ENCODE assay signal across 15 cellular contexts in the genomic region with DNA sequence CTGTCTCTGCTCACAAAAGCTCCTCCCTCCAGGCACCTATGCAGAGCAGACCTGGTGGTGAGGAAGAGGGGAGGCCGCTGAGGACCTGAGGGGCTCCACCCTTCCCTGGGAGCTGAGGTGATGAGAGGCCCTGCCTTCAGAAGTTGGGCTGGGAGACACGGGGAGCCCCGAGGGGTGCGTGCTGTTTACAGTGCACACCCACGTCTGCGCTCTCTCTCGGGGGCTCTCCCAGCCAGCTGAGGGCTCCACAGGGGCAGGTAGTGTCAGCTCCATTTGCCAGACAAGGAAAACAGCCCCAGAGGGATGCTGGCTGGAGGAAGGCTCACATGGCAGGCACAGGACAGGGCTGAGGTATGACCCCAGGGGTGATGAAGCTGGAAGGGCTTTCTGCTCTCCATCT. TPM values are rescaled to one million over a fixed set of nuclear protein-coding genes. Genes with fewer than 3 reads are reported as not detected.
A peak's percentile ranks its signal among the peaks of the same experiment; 100 is the strongest.
DNase-seq lines count a peak whose midpoint lies in the region; ATAC-seq and TF ChIP-seq lines count a peak whose summit lies in the region.
"Had no signal": no experiment of that assay in that cellular context is flagged by ENCODE, and none has a peak within 500 bp of the region (broad histone marks: within the 10 kb centered on the region; RNA-seq: fewer than 3 reads in every experiment).

No MANE protein-coding gene starts in this region.

- no peak overlapping the region for H2BK20ac ChIP-seq in IMR-90 (ENCODE audit: low read depth, low read length)

- H4K20me1 ChIP-seq in IMR-90 (ENCODE audit: insufficient read depth, low read length): no peaks in the 10 kb centered on the region
- H4K20me1 ChIP-seq: BLaER1 had no signal

- peak overlapping the region; percentile 37 for H2AK9ac ChIP-seq in IMR-90 (replicated peaks; ENCODE audit: low read depth, low read length, poor library complexity)

- H3K18ac ChIP-seq in IMR-90 (ENCODE audit: low read depth, low read length): no peak overlapping the region

- no peak overlapping the region for H3K4ac ChIP-seq in IMR-90 (ENCODE audit: low read depth, low read length)

- H3K27me3 Mint-ChIP-seq in activated naive CD4-positive, alpha-beta T cell treated with anti-CD3 and anti-CD28 coated beads, Interleukin-2, amount 10 ng/mL, durations not matched to agents 7 days and 5 days: peaks cover 27% of the 10 kb centered on the region
- peaks cover 2% of the 10 kb centered on the region for H3K27me3 Mint-ChIP-seq in dendritic cell treated with granulocyte-macrophage colony-stimulating factor and Interleukin-4, amounts not matched to agents 40 ng/mL and 50 ng/mL, for 4 days
- H3K27me3 Mint-ChIP-seq: CD8-positive, alpha-beta memory T cell had no signal

- no peak overlapping the region for H2BK15ac ChIP-seq in IMR-90 (ENCODE audit: low read depth, low read length)

- peak overlapping the region; percentile 21 for H3K27ac Mint-ChIP-seq in activated naive CD4-positive, alpha-beta T cell treated with anti-CD3 and anti-CD28 coated beads, Interleukin-2, amount 10 ng/mL, durations not matched to agents 7 days and 5 days
- H3K27ac Mint-ChIP-seq in dendritic cell treated with granulocyte-macrophage colony-stimulating factor and Interleukin-4, amounts not matched to agents 40 ng/mL and 50 ng/mL, for 4 days: peak overlapping the region; percentile 23
- peak overlapping the region; percentile 54 for H3K27ac Mint-ChIP-seq in stimulated activated effector memory CD8-positive, alpha-beta T cell treated with anti-CD3 and anti-CD28 coated beads, Interleukin-12 subunit alpha, Interleukin-12 subunit beta, amount 100 ng/mL, for 72 hours

- no peak for TF ChIP-seq POLR2A in IMR-90 (IDR thresholded peaks at IDR 0.05; ENCODE audit: low read depth, low read length)

- no peak for ATAC-seq in IMR-90 (ENCODE audit: low read depth)
- ATAC-seq in stimulated activated effector memory CD8-positive, alpha-beta T cell treated with anti-CD3 and anti-CD28 coated beads, Interleukin-12 subunit alpha, Interleukin-12 subunit beta, amount 100 ng/mL, for 72 hours: no peak
- ATAC-seq: HCT116 had no signal

- H2AK5ac ChIP-seq in IMR-90 (ENCODE audit: low read depth, low read length): no peak overlapping the region

- no peaks in the 10 kb centered on the region for H3K9me3 ChIP-seq in IMR-90 (ENCODE audit: control insufficient read depth, insufficient read depth, low read length)
- H3K9me3 ChIP-seq: BLaER1, Caco-2 had no signal

- H3K27ac ChIP-seq in IMR-90 (ENCODE audit: insufficient read depth, low read length): no peak overlapping the region
- H3K27ac ChIP-seq: BLaER1 had no signal

- CTCF ChIA-PET in activated naive CD4-positive, alpha-beta T cell treated with anti-CD3 and anti-CD28 coated beads, Interleukin-2, amount 10 ng/mL, durations not matched to agents 7 days and 5 days (lab: Charles Lee): interaction anchor here (1.2 kb wide), 1 partner anchor 76 kb away, joined by 3 read pairs; no protein-coding TSS in a partner anchor
- CTCF ChIA-PET in IMR-90 (lab: Yijun Ruan, JAX): interaction anchor here (0.5 kb wide), 1 partner anchor 99 kb away, joined by 3 read pairs; no protein-coding TSS in a partner anchor

- H3K14ac ChIP-seq in IMR-90 (replicated peaks; ENCODE audit: low read depth, low read length): no peak overlapping the region

- DNase-seq in activated naive CD4-positive, alpha-beta T cell treated with anti-CD3 and anti-CD28 coated beads, Interleukin-2, amount 10 ng/mL, durations not matched to agents 7 days and 5 days: no peak
- DNase-seq in activated naive CD4-positive, alpha-beta T cell treated with Interleukin-2 at 50 U/mL for 16 hours: no peak
- DNase-seq in IMR-90 (no peak), retina (no peak), globus pallidus (ENCODE audit: low spot score) (no peak)
- DNase-seq in stimulated activated effector memory CD8-positive, alpha-beta T cell treated with anti-CD3 and anti-CD28 coated beads, Interleukin-12 subunit alpha, Interleukin-12 subunit beta, amount 100 ng/mL, for 72 hours (ENCODE audit: low spot score in 2 of 2): no peak
- DNase-seq: 8988T; AML-193; Caco-2; CD8-positive, alpha-beta memory T cell; DND-41; GDM1 had no signal

- no peaks in the 10 kb centered on the region; the same call in 1 of the 2 replicates for H3K9me1 ChIP-seq in IMR-90 (ENCODE audit: insufficient read depth, low read length)

- dilution Hi-C loops in IMR-90 (cut with HindIII; ENCODE audit: low sequenced_read_pairs, unreplicated experiment): no loop called here

- no peaks in the 10 kb centered on the region for H3K79me1 ChIP-seq in IMR-90 (ENCODE audit: low read depth in 1 of 2, low read length in 2 of 2)

- POLR2A ChIA-PET in IMR-90 (lab: Charles Lee; ENCODE audit: unreplicated experiment): no interaction called here

- H2BK120ac ChIP-seq in IMR-90 (ENCODE audit: low read depth, low read length): no peak overlapping the region

- no peak for TF ChIP-seq CTCF in IMR-90 (conservative IDR thresholded peaks at IDR 0.05; ENCODE audit: low read depth, low read length)

- in situ Hi-C loops in IMR-90 (cut with MboI; ENCODE audit: low sequenced_read_pairs): no loop called here

- no peak overlapping the region for H2AFZ ChIP-seq in IMR-90 (replicated peaks; ENCODE audit: low read length, poor library complexity)

- no peak overlapping the region for H4K5ac ChIP-seq in IMR-90 (ENCODE audit: low read depth, low read length)

- H3K56ac ChIP-seq in IMR-90 (ENCODE audit: extremely low read depth, insufficient read depth, low read length): no peak overlapping the region

- no peak overlapping the region for H2BK5ac ChIP-seq in IMR-90 (ENCODE audit: low read depth, low read length, poor library complexity, severe bottlenecking)

- H3K36me3 ChIP-seq in IMR-90 (ENCODE audit: control insufficient read depth, insufficient read depth, low read length): no peaks in the 10 kb centered on the region
- H3K36me3 ChIP-seq: BLaER1 had no signal

- no peaks in the 10 kb centered on the region for H3K4me1 ChIP-seq in IMR-90 (ENCODE audit: control insufficient read depth, insufficient read depth, low read length)
- H3K4me1 ChIP-seq: Caco-2 had no signal

- no peak overlapping the region for H3K4me3 Mint-ChIP-seq in activated naive CD4-positive, alpha-beta T cell treated with anti-CD3 and anti-CD28 coated beads, Interleukin-2, amount 10 ng/mL, durations not matched to agents 7 days and 5 days
- H3K4me3 Mint-ChIP-seq in dendritic cell treated with granulocyte-macrophage colony-stimulating factor and Interleukin-4, amounts not matched to agents 40 ng/mL and 50 ng/mL, for 4 days: no peak overlapping the region
- no peak overlapping the region for H3K4me3 Mint-ChIP-seq in stimulated activated effector memory CD8-positive, alpha-beta T cell treated with anti-CD3 and anti-CD28 coated beads, Interleukin-12 subunit alpha, Interleukin-12 subunit beta, amount 100 ng/mL, for 72 hours
- H3K4me3 Mint-ChIP-seq: CD8-positive, alpha-beta memory T cell had no signal

- no peak overlapping the region for H3K4me3 ChIP-seq in IMR-90 (ENCODE audit: insufficient read depth, low read depth, low read length)
- H3K4me3 ChIP-seq: BLaER1 had no signal

- no peak overlapping the region for H3K4me2 ChIP-seq in IMR-90 (ENCODE audit: low read depth, low read length)
- H3K4me2 ChIP-seq: BLaER1 had no signal

- no peaks in the 10 kb centered on the region for H3K4me1 Mint-ChIP-seq in activated naive CD4-positive, alpha-beta T cell treated with anti-CD3 and anti-CD28 coated beads, Interleukin-2, amount 10 ng/mL, durations not matched to agents 7 days and 5 days
- H3K4me1 Mint-ChIP-seq in dendritic cell treated with granulocyte-macrophage colony-stimulating factor and Interleukin-4, amounts not matched to agents 40 ng/mL and 50 ng/mL, for 4 days (ENCODE audit: low read depth): peaks cover 25% of the 10 kb centered on the region
- H3K4me1 Mint-ChIP-seq in stimulated activated effector memory CD8-positive, alpha-beta T cell treated with anti-CD3 and anti-CD28 coated beads, Interleukin-12 subunit alpha, Interleukin-12 subunit beta, amount 100 ng/mL, for 72 hours: peaks cover 15% of the 10 kb centered on the region

- no peak overlapping the region for H3K9ac ChIP-seq in IMR-90 (ENCODE audit: low read depth, low read length)
- H3K9ac ChIP-seq: BLaER1 had no signal

- H4K91ac ChIP-seq in IMR-90 (ENCODE audit: insufficient read depth, low read depth, low read length): no peak overlapping the region

- H3K23ac ChIP-seq in IMR-90 (ENCODE audit: low read depth, low read length): no peak overlapping the region

- no peak for TF ChIP-seq RAD21 in IMR-90 (IDR thresholded peaks at IDR 0.05; ENCODE audit: low read length)

- H4K8ac ChIP-seq in IMR-90 (ENCODE audit: low read depth in 2 of 2, low read length in 2 of 2): no peak overlapping the region

- H3K9me3 Mint-ChIP-seq in activated naive CD4-positive, alpha-beta T cell treated with anti-CD3 and anti-CD28 coated beads, Interleukin-2, amount 10 ng/mL, durations not matched to agents 7 days and 5 days: no peaks in the 10 kb centered on the region
- H3K9me3 Mint-ChIP-seq in dendritic cell treated with granulocyte-macrophage colony-stimulating factor and Interleukin-4, amounts not matched to agents 40 ng/mL and 50 ng/mL, for 4 days: no peaks in the 10 kb centered on the region
- no peaks in the 10 kb centered on the region for H3K9me3 Mint-ChIP-seq in stimulated activated effector memory CD8-positive, alpha-beta T cell treated with anti-CD3 and anti-CD28 coated beads, Interleukin-12 subunit alpha, Interleukin-12 subunit beta, amount 100 ng/mL, for 72 hours
- H3K9me3 Mint-ChIP-seq: CD8-positive, alpha-beta memory T cell had no signal

- BruUV-seq in IMR-90 (replicated peaks; lab: Mats Ljungman, UMichigan): no TSS peak

- WGBS in IMR-90 (ENCODE audit: extremely low coverage in 2 of 2, insufficient read length in 1 of 2), 2 experiments: no CpG with 5 or more reads among the region's 7 CpGs

- H3K36me3 Mint-ChIP-seq in activated naive CD4-positive, alpha-beta T cell treated with anti-CD3 and anti-CD28 coated beads, Interleukin-2, amount 10 ng/mL, durations not matched to agents 7 days and 5 days: no peaks in the 10 kb centered on the region
- no peaks in the 10 kb centered on the region for H3K36me3 Mint-ChIP-seq in dendritic cell treated with granulocyte-macrophage colony-stimulating factor and Interleukin-4, amounts not matched to agents 40 ng/mL and 50 ng/mL, for 4 days (ENCODE audit: low read depth)
- no peaks in the 10 kb centered on the region for H3K36me3 Mint-ChIP-seq in stimulated activated effector memory CD8-positive, alpha-beta T cell treated with anti-CD3 and anti-CD28 coated beads, Interleukin-12 subunit alpha, Interleukin-12 subunit beta, amount 100 ng/mL, for 72 hours
- H3K36me3 Mint-ChIP-seq: CD8-positive, alpha-beta memory T cell had no signal

- intact Hi-C loops in IMR-90 (cut with micrococcal nuclease): no loop called here
- intact Hi-C loops in dendritic cell treated with granulocyte-macrophage colony-stimulating factor and Interleukin-4, amounts not matched to agents 40 ng/mL and 50 ng/mL, for 4 days (cut with micrococcal nuclease): no loop called here

- peaks cover 15% of the 10 kb centered on the region; the same call in 1 of the 2 replicates for H3K27me3 ChIP-seq in IMR-90 (ENCODE audit: control insufficient read depth, insufficient read depth, low read length)
- H3K27me3 ChIP-seq: BLaER1 had no signal

RNA-seq across cellular contexts. Expression of a gene that starts 13.5 kb away (rescaled TPM):
- 4.7 and 5.6 TPM in 2 replicates for total RNA-seq in IMR-90 (2012; rRNA removed)
- polyA plus RNA-seq in IMR-90 (2012; rRNA removed): 13.3 and 16.6 TPM in 2 replicates
- polyA plus RNA-seq in IMR-90 (2012; cell fraction: cytosol; rRNA removed): 11.4 and 18.6 TPM in 2 replicates
- polyA plus RNA-seq in IMR-90 (2012; cell fraction: nucleus; rRNA removed; ENCODE audit: low replicate concordance): 34.9 and 65.6 TPM in 2 replicates
